23 cellular contexts compared by ENCODE assay signal in the genomic region with DNA sequence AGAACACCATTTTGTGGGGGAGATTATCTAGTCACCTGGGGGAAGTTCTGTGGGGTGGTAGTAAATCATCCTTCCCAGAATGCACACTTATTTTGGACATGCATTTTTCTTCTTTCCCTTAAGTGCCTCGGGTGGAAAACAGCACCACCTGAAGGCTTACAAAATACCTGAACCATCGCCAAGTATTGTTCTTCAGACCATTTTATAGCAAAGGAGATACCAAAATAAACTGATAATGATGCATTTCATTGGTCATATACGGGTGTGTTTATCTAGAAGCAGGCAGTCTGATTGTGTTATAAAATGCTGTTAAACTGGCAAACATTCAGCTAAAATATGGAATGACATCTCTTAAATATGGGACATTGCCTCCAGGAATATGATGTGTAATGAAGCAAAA.
DNase-seq lines count a peak whose midpoint lies in the region; ATAC-seq and TF ChIP-seq lines count a peak whose summit lies in the region.
"Had no signal": no experiment of that assay in that cellular context is flagged by ENCODE, and none has a peak within 500 bp of the region (broad histone marks: within the 10 kb centered on the region; RNA-seq: fewer than 3 reads in every experiment).

No MANE protein-coding gene starts in this region.

- H3K27ac Mint-ChIP-seq in T-helper 17 cell = no peak overlapping the region
- H3K27ac Mint-ChIP-seq: activated CD4-positive, alpha-beta memory T cell treated with anti-CD3 and anti-CD28 coated beads for 36 hours; CD8-positive, alpha-beta memory T cell; T-helper 2 cell treated with Interferon-gamma antibody and Interleukin-4, amounts not matched to agents 5 μg/mL and 100 μg/mL, for 36 hours had no signal

- H3K27ac ChIP-seq in VCaP (no peak overlapping the region), PC-9 (no peak overlapping the region)
- H3K27ac ChIP-seq: gastroesophageal sphincter, HL-60, SK-N-MC, tibial artery had no signal

- POLR2A ChIA-PET in HEK293T (lab: Yijun Ruan, JAX) = no interaction called here
- POLR2A ChIA-PET in PC-9 (lab: Charles Lee; ENCODE audit: unreplicated experiment) = interaction anchor here (0.7 kb wide), 1 partner anchor 418 kb away, joined by 28 read pairs; no protein-coding TSS in a partner anchor

- intact Hi-C loops in posterior cingulate gyrus (cut with DNase I) (no loop called here), PC-9 (cut with micrococcal nuclease; ENCODE audit: unreplicated experiment) (no loop called here)

- H3K79me2 ChIP-seq in PC-9 (ENCODE audit: low read depth) = no peaks in the 10 kb centered on the region

- DNase-seq in COR-L47 (lab: John Stamatoyannopoulos, UW) = peak; percentile 4
- no peak for DNase-seq in HEK293T (ENCODE audit: extremely low spot score)
- no peak for DNase-seq in kidney epithelial cell (ENCODE audit: low read depth)
- DNase-seq in GM03348 (ENCODE audit: low spot score) = no peak
- no peak for DNase-seq in posterior cingulate gyrus
- no peak for DNase-seq in T-helper 17 cell
- no peak for DNase-seq in PC-9
- DNase-seq: activated CD4-positive, alpha-beta memory T cell treated with anti-CD3 and anti-CD28 coated beads for 36 hours; activated effector memory CD4-positive, alpha-beta T cell treated with Interleukin-2 at 50 U/mL for 16 hours; CD8-positive, alpha-beta memory T cell; mammary epithelial cell; MG63; NCI-H1436 treated with DMSO at 0.1 percent for 48 hours; NCI-H2171 treated with DMSO at 0.1 percent for 48 hours; NCI-H526 treated with DMSO at 0.1 percent for 48 hours; stimulated activated CD4-positive, alpha-beta T cell treated with anti-CD3 and anti-CD28 coated beads, Interleukin-4, amount 100 ng/mL, for 4 hours; stimulated activated naive CD8-positive, alpha-beta T cell treated with anti-CD3 and anti-CD28 coated beads, Interleukin-15, Interleukin-2, amounts not matched to agents 100 U/mL and 50 U/mL, for 24 hours; tibial artery had no signal

- H3F3A ChIP-seq in PC-9 (ENCODE audit: insufficient read depth, low read depth) = no peaks in the 10 kb centered on the region

- no peaks in the 10 kb centered on the region for H3K4me1 ChIP-seq in PC-9 (replicated peaks; ENCODE audit: insufficient read depth)
- H3K4me1 ChIP-seq: gastroesophageal sphincter, tibial artery had no signal

- no peaks in the 10 kb centered on the region for H3K27me3 Mint-ChIP-seq in T-helper 17 cell
- H3K27me3 Mint-ChIP-seq: activated CD4-positive, alpha-beta memory T cell treated with anti-CD3 and anti-CD28 coated beads for 36 hours; CD8-positive, alpha-beta memory T cell had no signal

- no peak overlapping the region for H3K4me2 ChIP-seq in PC-9

- H3K36me3 Mint-ChIP-seq in T-helper 17 cell (ENCODE audit: low read depth) = no peaks in the 10 kb centered on the region
- H3K36me3 Mint-ChIP-seq: activated CD4-positive, alpha-beta memory T cell treated with anti-CD3 and anti-CD28 coated beads for 36 hours had no signal

- H3K27me3 ChIP-seq in kidney epithelial cell (ENCODE audit: control insufficient read depth, insufficient read depth, low read length) (no peaks in the 10 kb centered on the region), PC-9 (ENCODE audit: insufficient read depth, low read depth) (no peaks in the 10 kb centered on the region)
- H3K27me3 ChIP-seq: gastroesophageal sphincter, MG63, tibial artery had no signal

- H3K9me2 ChIP-seq in PC-9 (ENCODE audit: insufficient read depth) = no peaks in the 10 kb centered on the region

- no peak for ATAC-seq in T-helper 17 cell
- ATAC-seq: gastroesophageal sphincter; stimulated activated naive CD8-positive, alpha-beta T cell treated with anti-CD3 and anti-CD28 coated beads, Interleukin-15, Interleukin-2, amounts not matched to agents 100 U/mL and 50 U/mL, for 24 hours had no signal

- no peaks in the 10 kb centered on the region for H4K20me1 ChIP-seq in PC-9 (ENCODE audit: insufficient read depth)

- H2AFZ ChIP-seq in PC-9 = no peak overlapping the region

- BruUV-seq in PC-9 (replicated peaks; lab: Mats Ljungman, UMichigan) = no TSS peak

- no peak overlapping the region for H3K4me3 ChIP-seq in kidney epithelial cell (ENCODE audit: low read depth, low read length)
- no peak overlapping the region for H3K4me3 ChIP-seq in PC-9
- H3K4me3 ChIP-seq: gastroesophageal sphincter, MG63, SK-N-MC, tibial artery had no signal

- H3K9me3 ChIP-seq in T-helper 17 cell (ENCODE audit: control insufficient read depth, low read length, poor library complexity, severe bottlenecking) = no peaks in the 10 kb centered on the region
- no peaks in the 10 kb centered on the region for H3K9me3 ChIP-seq in PC-9 (ENCODE audit: insufficient read depth, low read depth)
- H3K9me3 ChIP-seq: gastroesophageal sphincter, tibial artery had no signal

- H3K36me3 ChIP-seq in kidney epithelial cell (ENCODE audit: control insufficient read depth, insufficient read depth, low read length) (no peaks in the 10 kb centered on the region), PC-9 (ENCODE audit: low read depth) (no peaks in the 10 kb centered on the region)
- H3K36me3 ChIP-seq: gastroesophageal sphincter, MG63, tibial artery had no signal

- TF ChIP-seq CTCF in VCaP (conservative IDR thresholded peaks at IDR 0.05) (peak; percentile 46), kidney epithelial cell (IDR thresholded peaks at IDR 0.05; ENCODE audit: insufficient read depth, low read length, poor library complexity, severe bottlenecking) (peak; percentile 28), PC-9 (conservative IDR thresholded peaks at IDR 0.05) (no peak)

- CTCF ChIA-PET in HEK293T (lab: Yijun Ruan, JAX) = interaction anchor here (0.6 kb wide), 1 partner anchor 1516 kb away, joined by 3 read pairs; no protein-coding TSS in a partner anchor
- CTCF ChIA-PET in PC-9 (lab: Charles Lee) = no interaction called here

- no peak overlapping the region for H3K4me3 Mint-ChIP-seq in T-helper 17 cell
- H3K4me3 Mint-ChIP-seq: activated CD4-positive, alpha-beta memory T cell treated with anti-CD3 and anti-CD28 coated beads for 36 hours; CD8-positive, alpha-beta memory T cell; T-helper 2 cell treated with Interferon-gamma antibody and Interleukin-4, amounts not matched to agents 5 μg/mL and 100 μg/mL, for 36 hours had no signal

- H3K4me1 Mint-ChIP-seq in T-helper 17 cell = no peaks in the 10 kb centered on the region
- H3K4me1 Mint-ChIP-seq: CD8-positive, alpha-beta memory T cell had no signal

TF ChIP-seq in HEK293T, 16 proteins besides CTCF, POLR2A, EP300 and RAD21:
- TF ChIP-seq ARNT (IDR thresholded peaks at IDR 0.05) (no peak), L3MBTL2 (conservative IDR thresholded peaks at IDR 0.05) (no peak)
- TF ChIP-seq, protein P1, sequence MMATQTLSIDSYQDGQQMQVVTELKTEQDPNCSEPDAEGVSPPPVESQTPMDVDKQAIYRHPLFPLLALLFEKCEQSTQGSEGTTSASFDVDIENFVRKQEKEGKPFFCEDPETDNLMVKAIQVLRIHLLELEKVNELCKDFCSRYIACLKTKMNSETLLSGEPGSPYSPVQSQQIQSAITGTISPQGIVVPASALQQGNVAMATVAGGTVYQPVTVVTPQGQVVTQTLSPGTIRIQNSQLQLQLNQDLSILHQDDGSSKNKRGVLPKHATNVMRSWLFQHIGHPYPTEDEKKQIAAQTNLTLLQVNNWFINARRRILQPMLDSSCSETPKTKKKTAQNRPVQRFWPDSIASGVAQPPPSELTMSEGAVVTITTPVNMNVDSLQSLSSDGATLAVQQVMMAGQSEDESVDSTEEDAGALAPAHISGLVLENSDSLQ (IDR thresholded peaks at IDR 0.05) = peak; percentile 48; the same call in 1 of the 2 replicates
